Comparison of ENCODE assay signal across 21 cellular contexts in the genomic region with DNA sequence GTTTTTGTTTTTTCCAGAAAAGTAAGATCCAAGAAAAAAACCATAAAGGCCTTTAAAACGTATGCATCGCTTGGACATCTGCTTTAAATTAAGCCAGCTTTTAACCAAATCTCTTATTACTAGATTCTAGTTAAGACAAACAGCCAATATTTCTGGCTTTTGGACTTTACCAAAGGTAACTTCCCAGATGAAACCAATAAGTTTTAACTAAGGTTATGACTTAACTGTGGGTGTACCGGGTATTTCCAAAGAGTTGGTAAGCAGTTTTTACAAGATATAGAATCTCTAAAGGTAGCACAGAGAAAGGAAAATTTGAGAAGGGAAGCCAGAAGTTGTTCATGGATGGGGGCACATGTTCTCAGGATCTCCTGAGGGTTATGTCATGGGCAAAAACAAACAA. TPM values are rescaled to one million over a fixed set of nuclear protein-coding genes. Genes with fewer than 3 reads are reported as not detected.
A peak's percentile ranks its signal among the peaks of the same experiment; 100 is the strongest.
DNase-seq lines count a peak whose midpoint lies in the region; ATAC-seq, FAIRE-seq and TF ChIP-seq lines count a peak whose summit lies in the region.
"Had no signal": no experiment of that assay in that cellular context is flagged by ENCODE, and none has a peak within 500 bp of the region (broad histone marks: within the 10 kb centered on the region; RNA-seq: fewer than 3 reads in every experiment).

No MANE protein-coding gene starts in this region.

- WGBS in GM12878 (ENCODE audit: insufficient coverage, insufficient replicate concordance, low lambda C conversion rate, missing lambda C conversion rate), result 35% methylated on average over 3 of the region's 3 CpGs
- WGBS in smooth muscle cell (ENCODE audit: low lambda C conversion rate), result 55% methylated on average over 3 of the region's 3 CpGs

- H3K4me2 ChIP-seq in GM12878 (ENCODE audit: control insufficient read depth, insufficient read depth) (no peak overlapping the region; the same call in 1 of the 2 replicates), smooth muscle cell (peak overlapping the region; percentile 57)
- H3K4me2 ChIP-seq: GM23338 had no signal

- POLR2A ChIA-PET in GM12878 (lab: Charles Lee), result interaction anchor here (0.7 to 1.4 kb wide), 3 partner anchors 22 to 44 kb away, joined by 3 to 4 read pairs (median 4); no protein-coding TSS in a partner anchor

- TF ChIP-seq POLR2A in GM12878 (IDR thresholded peaks at IDR 0.05; ENCODE audit: low read depth, low read length), result no peak

- H3K9ac ChIP-seq in GM12878 (ENCODE audit: control insufficient read depth, insufficient read depth, low read length) (no peak overlapping the region), smooth muscle cell (ENCODE audit: low read depth) (no peak overlapping the region)

- BruUV-seq in GM12878 (replicated peaks; lab: Mats Ljungman, UMichigan), result no TSS peak

- TF ChIP-seq RAD21 in GM12878 (IDR thresholded peaks at IDR 0.05; ENCODE audit: insufficient read depth, low read depth, low read length), result no peak

- H2AFZ ChIP-seq in GM12878 (ENCODE audit: control insufficient read depth, low read depth, low read length) (no peak overlapping the region), smooth muscle cell (ENCODE audit: low read depth) (no peak overlapping the region)
- H2AFZ ChIP-seq: GM23338 had no signal

- no peaks in the 10 kb centered on the region for H3K27me3 ChIP-seq in GM12878 (replicated peaks in 1 of 2; ENCODE audit: control insufficient read depth in 2 of 2, insufficient read depth in 2 of 2, low read length in 1 of 2)
- H3K27me3 ChIP-seq in smooth muscle cell (ENCODE audit: low read depth), result no peaks in the 10 kb centered on the region
- H3K27me3 ChIP-seq: MG63 had no signal

- H3K36me3 Mint-ChIP-seq in activated naive CD4-positive, alpha-beta T cell treated with anti-CD3 and anti-CD28 coated beads, Interleukin-2, amount 50 U/mL, for 72 hours, result no peaks in the 10 kb centered on the region

- H3K4me3 ChIP-seq in GM12878 (no peak overlapping the region), smooth muscle cell (no peak overlapping the region)
- H3K4me3 ChIP-seq: GM23338, MG63 had no signal

- H4K20me1 ChIP-seq in GM12878 (ENCODE audit: control insufficient read depth, insufficient read depth) (no peaks in the 10 kb centered on the region), smooth muscle cell (ENCODE audit: low read depth) (no peaks in the 10 kb centered on the region)

- H3K27ac ChIP-seq in GM12878 (ENCODE audit: control insufficient read depth, insufficient read depth) (no peak overlapping the region), smooth muscle cell (ENCODE audit: low read depth) (no peak overlapping the region)

- peak; percentile 47 for ATAC-seq in GM12878
- ATAC-seq in left lobe of liver, result peak; percentile 45
- ATAC-seq in HG02610 (IDR thresholded peaks at IDR 0.05; ENCODE audit: unreplicated experiment), result no peak
- no peak for ATAC-seq in activated naive CD4-positive, alpha-beta T cell treated with anti-CD3 and anti-CD28 coated beads, Interleukin-2, amount 50 U/mL, for 72 hours
- ATAC-seq: GM23338 had no signal

- H3K36me3 ChIP-seq in GM12878 (ENCODE audit: control insufficient read depth in 2 of 2, insufficient read depth in 2 of 2, low read length in 1 of 2), result no peaks in the 10 kb centered on the region
- no peaks in the 10 kb centered on the region for H3K36me3 ChIP-seq in smooth muscle cell (ENCODE audit: low read depth)
- H3K36me3 ChIP-seq: MG63 had no signal

- H3K9me3 ChIP-seq in GM12878 (replicated peaks; ENCODE audit: control insufficient read depth, insufficient read depth, low read length) (no peaks in the 10 kb centered on the region), smooth muscle cell (replicated peaks; ENCODE audit: low read depth) (no peaks in the 10 kb centered on the region)
- H3K9me3 ChIP-seq: Caco-2, MG63 had no signal

- FAIRE-seq in GM19239 (lab: Jason Lieb, UNC) (peak; percentile 42), GM12878 (lab: Jason Lieb, UNC) (no peak)

- no peak overlapping the region for H3K27ac Mint-ChIP-seq in activated naive CD4-positive, alpha-beta T cell treated with anti-CD3 and anti-CD28 coated beads, Interleukin-2, amount 50 U/mL, for 72 hours
- H3K27ac Mint-ChIP-seq: GM23338 had no signal

- intact Hi-C loops in GM12878 (cut with micrococcal nuclease; ENCODE audit: unreplicated experiment), result no loop called here

- H3K4me1 ChIP-seq in GM12878 (ENCODE audit: control insufficient read depth, insufficient read depth, low read length), result peaks cover 28% of the 10 kb centered on the region
- peaks cover 8% of the 10 kb centered on the region for H3K4me1 ChIP-seq in smooth muscle cell (ENCODE audit: low read depth)

- no peaks in the 10 kb centered on the region for H3K9me3 Mint-ChIP-seq in activated naive CD4-positive, alpha-beta T cell treated with anti-CD3 and anti-CD28 coated beads, Interleukin-2, amount 50 U/mL, for 72 hours
- H3K9me3 Mint-ChIP-seq: GM23338 had no signal

- RAD21 ChIA-PET in GM12878 (lab: Charles Lee; ENCODE audit: unreplicated experiment), result interaction anchor here (1.4 to 4.2 kb wide), 2 partner anchors 28 to 34 kb away, joined by 6 to 21 read pairs; partner anchors contain the start of gene CEACAM1

- SMC1A ChIA-PET in GM12878 (lab: Charles Lee; ENCODE audit: uncharacterized antibody, unreplicated experiment), result interaction anchor here (1.1 to 7.3 kb wide), 8 partner anchors 9 to 43 kb away, joined by 3 to 40 read pairs (median 13); partner anchors contain the start of gene CEACAM1

- TF ChIP-seq CTCF in GM12878 (IDR thresholded peaks at IDR 0.05 in 2 of 3, conservative IDR thresholded peaks at IDR 0.05 in 1 of 3; ENCODE audit: control insufficient read depth in 2 of 3, extremely low read depth in 1 of 3, insufficient read depth in 1 of 3, low read depth in 3 of 3, low read length in 3 of 3), result no peak
- no peak for TF ChIP-seq CTCF in smooth muscle cell (IDR thresholded peaks at IDR 0.05; ENCODE audit: borderline replicate concordance, insufficient read depth, poor library complexity, severe bottlenecking)

- in situ Hi-C loops in GM12878 (cut with MboI), result no loop called here

- H3K79me2 ChIP-seq in GM12878 (ENCODE audit: control insufficient read depth, insufficient read depth, low read length) (no peaks in the 10 kb centered on the region), smooth muscle cell (ENCODE audit: low read depth) (no peaks in the 10 kb centered on the region)

- peak in 1 of 2 experiments; percentile 29; a peak in 1 of 4 replicates for TF ChIP-seq EP300 in GM12878 (IDR thresholded peaks at IDR 0.05; ENCODE audit: borderline replicate concordance in 1 of 2, control insufficient read depth in 1 of 2, low read depth in 2 of 2, low read length in 2 of 2)

- peaks cover 6% of the 10 kb centered on the region for H3F3A ChIP-seq in smooth muscle cell (ENCODE audit: low read depth)

- no peak for DNase-seq in GM19239 (ENCODE audit: insufficient read length, low spot score)
- DNase-seq in GM12878 (ENCODE audit: low read depth, low spot score), result no peak
- no peak for DNase-seq in left lobe of liver (ENCODE audit: low spot score)
- DNase-seq in smooth muscle cell (lab: John Stamatoyannopoulos, UW; ENCODE audit: unreplicated experiment), result no peak
- no peak for DNase-seq in NCI-H748 treated with DMSO at 0.1 percent for 48 hours (lab: John Stamatoyannopoulos, UW)
- no peak for DNase-seq in activated naive CD4-positive, alpha-beta T cell treated with anti-CD3 and anti-CD28 coated beads, Interleukin-2, amount 50 U/mL, for 72 hours (ENCODE audit: low spot score in 2 of 2)
- DNase-seq: ACHN, AML-193, Caco-2, IMR-90, Karpas-422, MG63, NCI-H1092, NCI-H146, NCI-H2081, NCI-H774, RPMI8226, SIG-M5 had no signal

- CTCF ChIA-PET in GM12878 (lab: Yijun Ruan, JAX), result interaction anchor here (0.5 to 3.4 kb wide), 6 partner anchors 13 to 74 kb away, joined by 3 to 20 read pairs (median 10); partner anchors contain the start of gene CEACAM1

RNA-seq across cellular contexts. Expression of gene CEACAM1, which starts 34.0 kb away (rescaled TPM):
- total RNA-seq in GM12878 (2013; cell fraction: nucleolus; rRNA removed), result 94.1 and 95.0 TPM in 2 replicates
- total RNA-seq in GM12878 (2014; rRNA removed) (5.4 and 6.8 TPM in 2 replicates), GM12878 (2014; rRNA removed; fragmentation: Illumina TruSeq; extraction: Trizol) (3.9 and 5.4 TPM in 2 replicates), GM12878 (2021) (8.0 and 9.0 TPM in 2 replicates), left lobe of liver (27.0 TPM), smooth muscle cell (0.36 and 4.5 TPM in 2 replicates)
- 4.1 TPM for polyA plus RNA-seq in GM12878 (2011; ENCODE audit: low read depth)
- polyA plus RNA-seq in GM12878 (2011; rRNA removed) (15.9 and 24.0 TPM in 2 replicates), GM12878 (2014; fragmentation: Illumina TruSeq; extraction: Trizol) (16.4 and 16.8 TPM in 2 replicates), GM12878 (2014; fragmentation: Nextera tagmentation; extraction: Ambion mirVana) (1 to 10 TPM; 4.2 to 5.3 TPM), GM12878 (2014; rRNA removed) (8.8 and 14.4 TPM in 2 replicates), GM12878 (2016; fragmentation: Nextera tagmentation; extraction: Ambion mirVana) (1 to 10 TPM; 5.7 to 6.3 TPM), smooth muscle cell (0.31 and 1.2 TPM in 2 replicates)
- 13.1 and 13.7 TPM in 2 replicates for polyA plus RNA-seq in GM12878 (2011; cell fraction: cytosol; rRNA removed)
- polyA plus RNA-seq in GM12878 (2011; cell fraction: nucleus; rRNA removed), result 48.0 and 53.3 TPM in 2 replicates
- 4.9 and 5.0 TPM in 2 replicates for polyA plus RNA-seq in GM12878 (2012)
- 18.1 and 18.7 TPM in 2 replicates for polyA minus RNA-seq in GM12878 (2011; rRNA and poly(A)+ RNA removed)
- 3.5 and 3.6 TPM in 2 replicates for polyA minus RNA-seq in GM12878 (2011; cell fraction: cytosol; rRNA and poly(A)+ RNA removed)
- polyA minus RNA-seq in GM12878 (2011; cell fraction: nucleus; rRNA and poly(A)+ RNA removed), result 17.4 and 20.0 TPM in 2 replicates
- 1 to 10 TPM; 5.3 to 6.4 TPM for total RNA-seq in activated naive CD4-positive, alpha-beta T cell treated with anti-CD3 and anti-CD28 coated beads, Interleukin-2, amount 50 U/mL, for 72 hours
- total RNA-seq: IMR-90 had no signal
- polyA plus RNA-seq: IMR-90 had no signal

RNA-seq across cellular contexts. Expression of gene CXCL17, which starts 51.6 kb away (rescaled TPM):
- total RNA-seq in GM12878 (2013; cell fraction: nucleolus; rRNA removed), result not detected in 2 replicates
- not detected in 2 replicates for total RNA-seq in GM12878 (2014; rRNA removed)
- 0.14 TPM in 1 of 2 replicates, not detected in the other for total RNA-seq in GM12878 (2014; rRNA removed; fragmentation: Illumina TruSeq; extraction: Trizol)
- total RNA-seq in GM12878 (2021), result not detected in 2 replicates
- not detected for polyA plus RNA-seq in GM12878 (2011; ENCODE audit: low read depth)
- polyA plus RNA-seq in GM12878 (2011; rRNA removed), result 0.10 and 0.15 TPM in 2 replicates
- polyA plus RNA-seq in GM12878 (2011; cell fraction: cytosol; rRNA removed), result 0.10 and 0.12 TPM in 2 replicates
- not detected in 2 replicates for polyA plus RNA-seq in GM12878 (2011; cell fraction: nucleus; rRNA removed)
- not detected in 2 replicates for polyA plus RNA-seq in GM12878 (2012)
- polyA plus RNA-seq in GM12878 (2014; fragmentation: Illumina TruSeq; extraction: Trizol), result not detected in 2 replicates
- under 1 TPM; 0.13 to 0.24 TPM for polyA plus RNA-seq in GM12878 (2014; fragmentation: Nextera tagmentation; extraction: Ambion mirVana)
- not detected in 2 replicates for polyA plus RNA-seq in GM12878 (2014; rRNA removed)
- polyA plus RNA-seq in GM12878 (2016; fragmentation: Nextera tagmentation; extraction: Ambion mirVana), result not detected
- polyA minus RNA-seq in GM12878 (2011; rRNA and poly(A)+ RNA removed), result not detected in 2 replicates
- polyA minus RNA-seq in GM12878 (2011; cell fraction: cytosol; rRNA and poly(A)+ RNA removed), result not detected in 2 replicates
- polyA minus RNA-seq in GM12878 (2011; cell fraction: nucleus; rRNA and poly(A)+ RNA removed), result not detected in 2 replicates
- total RNA-seq in left lobe of liver, result not detected
- not detected in 2 replicates for total RNA-seq in smooth muscle cell
- not detected in 2 replicates for polyA plus RNA-seq in smooth muscle cell
- total RNA-seq in activated naive CD4-positive, alpha-beta T cell treated with anti-CD3 and anti-CD28 coated beads, Interleukin-2, amount 50 U/mL, for 72 hours, result not detected
- total RNA-seq: GM23338, IMR-90, NCI-H460 had no signal
- polyA plus RNA-seq: IMR-90 had no signal

Comparison
In these comparisons a context has a peak if more than half of its experiments do, and no peak if none do; other contexts are left out.
1. ATAC-seq: peak in GM12878 (single experiment) and left lobe of liver (single experiment); none in HG02610 (single experiment) and activated naive CD4-positive, alpha-beta T cell treated with anti-CD3 and anti-CD28 coated beads, Interleukin-2, amount 50 U/mL, for 72 hours (0 of 2).